Comparison of ENCODE assay signal across 8 cellular contexts in genomic region chr7:148242271-148242801, GRCh38.
DNase-seq lines count a peak whose midpoint lies in the region; ATAC-seq and TF ChIP-seq lines count a peak whose summit lies in the region.

No MANE protein-coding gene starts in this region.

- ATAC-seq in GM21447 (IDR thresholded peaks at IDR 0.05; ENCODE audit: unreplicated experiment), result peak; percentile 77
- peak; percentile 94 for ATAC-seq in HG03565 (IDR thresholded peaks at IDR 0.05; ENCODE audit: unreplicated experiment)
- peak; percentile 97 for ATAC-seq in left lobe of liver

- POLR2A ChIA-PET in CD8-positive, alpha-beta memory T cell (lab: Charles Lee), result no interaction called here

- peaks cover 0 to 10% of the 10 kb centered on the region in 2 donors for H3K4me1 ChIP-seq in uterus
- H3K4me1 ChIP-seq in CD8-positive, alpha-beta memory T cell (ENCODE audit: insufficient read depth, low read length), result no peaks in the 10 kb centered on the region

- peaks cover 11% of the 10 kb centered on the region for H3K4me1 Mint-ChIP-seq in chondrocyte (ENCODE audit: low read depth)
- H3K4me1 Mint-ChIP-seq in CD8-positive, alpha-beta memory T cell, result peaks cover 0 to 9% (median 0%) of the 10 kb centered on the region in 3 donors

- H3K27me3 ChIP-seq in uterus, result no peaks in the 10 kb centered on the region
- no peaks in the 10 kb centered on the region for H3K27me3 ChIP-seq in CD8-positive, alpha-beta memory T cell (ENCODE audit: insufficient read depth, low read length, poor library complexity, severe bottlenecking)

- no peaks in the 10 kb centered on the region for H3K36me3 ChIP-seq in uterus
- H3K36me3 ChIP-seq in CD8-positive, alpha-beta memory T cell (ENCODE audit: insufficient read depth, low read length), result no peaks in the 10 kb centered on the region

- DNase-seq in GM03348 (ENCODE audit: low spot score) (peak; percentile 73), NCI-H82 (lab: John Stamatoyannopoulos, UW) (peak; percentile 90), chondrocyte (ENCODE audit: low spot score) (no peak), left lobe of liver (ENCODE audit: low spot score) (no peak), uterus (peak in 1 of 2 donors; percentile 23)
- no peak for DNase-seq in CD8-positive, alpha-beta memory T cell

- H3K27me3 Mint-ChIP-seq in chondrocyte (ENCODE audit: low read depth), result peaks cover 7% of the 10 kb centered on the region
- H3K27me3 Mint-ChIP-seq in CD8-positive, alpha-beta memory T cell, result peaks cover 0 to 41% of the 10 kb centered on the region in 2 donors

- peak overlapping the region; percentile 61 for H3K4me3 Mint-ChIP-seq in chondrocyte (ENCODE audit: unreplicated experiment)
- H3K4me3 Mint-ChIP-seq in CD8-positive, alpha-beta memory T cell, result peak overlapping the region in 1 of 7 donors; percentile 11

- no peaks in the 10 kb centered on the region for H3K36me3 Mint-ChIP-seq in chondrocyte (ENCODE audit: low read depth)
- no peaks in the 10 kb centered on the region for H3K36me3 Mint-ChIP-seq in CD8-positive, alpha-beta memory T cell

- H3K27ac ChIP-seq in uterus, result peak overlapping the region; percentile 4
- H3K27ac ChIP-seq in CD8-positive, alpha-beta memory T cell (ENCODE audit: low read depth, low read length), result no peak overlapping the region

- H3K27ac Mint-ChIP-seq in chondrocyte (ENCODE audit: unreplicated experiment), result peak overlapping the region; percentile 55
- H3K27ac Mint-ChIP-seq in CD8-positive, alpha-beta memory T cell, result no peak overlapping the region

- CTCF ChIA-PET in CD8-positive, alpha-beta memory T cell (lab: Charles Lee), result no interaction called here

- no peaks in the 10 kb centered on the region for H3K9me3 Mint-ChIP-seq in chondrocyte (ENCODE audit: low read depth)
- no peaks in the 10 kb centered on the region for H3K9me3 Mint-ChIP-seq in CD8-positive, alpha-beta memory T cell

- intact Hi-C loops in uterus (cut with DNase I; ENCODE audit: low total_unique reads), result no loop called here

- TF ChIP-seq CTCF in chondrocyte (IDR thresholded peaks at IDR 0.05), result peak; percentile 92
- peak; percentile 49 to 73 (median 60) for TF ChIP-seq CTCF in uterus (IDR thresholded peaks at IDR 0.05)

- H3K4me3 ChIP-seq in uterus, result peak overlapping the region in 1 of 2 donors; percentile 12
- H3K4me3 ChIP-seq in CD8-positive, alpha-beta memory T cell (ENCODE audit: low read length), result no peak overlapping the region

- no peaks in the 10 kb centered on the region for H3K9me3 ChIP-seq in uterus
- H3K9me3 ChIP-seq in CD8-positive, alpha-beta memory T cell (ENCODE audit: low read length), result no peaks in the 10 kb centered on the region

- no peak for TF ChIP-seq POLR2A in uterus (IDR thresholded peaks at IDR 0.05)

Comparison
In these comparisons a context has a peak if more than half of its experiments do, and no peak if none do; other contexts are left out.
1. DNase-seq: peak in GM03348 (single experiment) and NCI-H82 (single experiment); none in chondrocyte (single experiment), left lobe of liver (single experiment) and CD8-positive, alpha-beta memory T cell (0 of 5).
2. Peak in every context shown above with its lines, with median percentiles within 50 percentile points of each other: ATAC-seq.